Comparison of ENCODE assay signal across 1 cellular context in the genomic region with DNA sequence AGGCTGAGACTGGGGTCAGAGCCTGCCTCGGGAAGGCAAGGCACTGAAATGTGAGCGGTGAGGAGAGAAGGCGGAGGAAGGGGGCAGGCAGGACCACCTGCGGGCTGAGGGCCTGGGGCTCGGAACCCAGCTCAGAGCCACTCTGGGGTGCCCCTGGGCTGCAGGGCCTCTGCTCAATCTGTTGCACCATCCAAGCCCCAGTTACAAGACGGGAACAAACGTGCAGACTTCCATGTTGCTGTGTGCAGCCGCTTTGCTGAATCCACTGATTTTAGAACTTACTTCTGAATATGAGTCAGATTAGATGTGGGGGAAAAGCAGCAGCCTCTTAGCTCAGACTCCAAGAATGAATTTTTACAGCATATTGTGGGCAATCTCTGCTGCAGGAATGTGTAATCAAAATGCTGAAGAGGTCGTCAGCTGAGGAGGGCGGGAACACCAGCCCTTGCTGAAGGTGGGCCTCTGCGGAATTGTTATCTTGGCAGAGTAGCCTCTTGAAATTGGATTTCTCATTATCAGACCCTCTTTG.
TF ChIP-seq lines count a peak whose summit lies in the region.

No MANE protein-coding gene starts in this region.

TF ChIP-seq in IMR-90, 13 proteins besides CTCF, POLR2A, EP300 and RAD21 (continued from another document):
- TF ChIP-seq, protein P1, sequence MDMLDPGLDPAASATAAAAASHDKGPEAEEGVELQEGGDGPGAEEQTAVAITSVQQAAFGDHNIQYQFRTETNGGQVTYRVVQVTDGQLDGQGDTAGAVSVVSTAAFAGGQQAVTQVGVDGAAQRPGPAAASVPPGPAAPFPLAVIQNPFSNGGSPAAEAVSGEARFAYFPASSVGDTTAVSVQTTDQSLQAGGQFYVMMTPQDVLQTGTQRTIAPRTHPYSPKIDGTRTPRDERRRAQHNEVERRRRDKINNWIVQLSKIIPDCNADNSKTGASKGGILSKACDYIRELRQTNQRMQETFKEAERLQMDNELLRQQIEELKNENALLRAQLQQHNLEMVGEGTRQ (IDR thresholded peaks at IDR 0.05; ENCODE audit: low read depth, low read length) = no peak
- TF ChIP-seq NFE2L2 (IDR thresholded peaks at IDR 0.05; ENCODE audit: low read depth, low read length) = no peak
